29 cellular contexts compared by ENCODE assay signal in the genomic region with DNA sequence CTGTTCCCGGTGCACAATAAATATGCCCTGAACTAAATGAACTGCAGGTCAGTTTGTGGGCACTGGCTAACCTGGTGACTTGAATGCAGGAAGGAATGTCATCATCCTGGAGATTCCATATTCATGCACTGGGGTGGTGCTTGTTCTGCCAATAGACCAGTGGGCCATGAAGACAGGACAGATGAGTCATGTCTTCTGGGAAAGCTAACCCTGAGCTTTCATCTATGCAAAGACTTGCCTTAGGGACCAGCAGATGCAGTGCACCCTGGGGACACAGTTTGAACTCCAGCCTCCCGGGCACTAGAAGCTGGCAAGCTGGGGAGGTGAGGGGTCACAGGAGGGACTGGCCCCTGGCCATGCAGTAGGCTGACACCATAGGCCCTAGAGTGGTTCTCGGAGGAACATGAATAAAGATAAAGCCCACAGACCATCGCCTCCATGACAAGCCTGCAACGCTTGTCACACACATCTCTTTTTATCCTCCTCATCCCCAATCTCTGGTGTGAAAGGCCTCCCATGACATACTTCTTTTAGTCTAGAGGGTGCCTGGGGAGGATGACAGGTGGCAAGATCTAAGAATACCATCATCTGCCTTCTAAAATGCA.
DNase-seq lines count a peak whose midpoint lies in the region; ATAC-seq and TF ChIP-seq lines count a peak whose summit lies in the region.
"Had no signal": no experiment of that assay in that cellular context is flagged by ENCODE, and none has a peak within 500 bp of the region (broad histone marks: within the 10 kb centered on the region; RNA-seq: fewer than 3 reads in every experiment).

No MANE protein-coding gene starts in this region.

- H3K4me1 Mint-ChIP-seq in H9, result peaks cover 34 to 41% of the 10 kb centered on the region in 2 experiments
- H3K4me1 Mint-ChIP-seq: activated CD4-positive, alpha-beta T cell treated with anti-CD3 and anti-CD28 coated beads, Interleukin-2, amount 10 ng/mL, durations not matched to agents 7 days and 5 days; activated naive CD4-positive, alpha-beta T cell treated with anti-CD3 and anti-CD28 coated beads, Interleukin-2, amount 10 ng/mL, durations not matched to agents 7 days and 5 days had no signal

- no peaks in the 10 kb centered on the region; a peak in 1 of 7 replicates for H3K36me3 Mint-ChIP-seq in H9 (ENCODE audit: insufficient read depth in 1 of 3, low read depth in 3 of 3)
- H3K36me3 Mint-ChIP-seq: activated naive CD4-positive, alpha-beta T cell treated with anti-CD3 and anti-CD28 coated beads, Interleukin-2, amount 10 ng/mL, durations not matched to agents 7 days and 5 days had no signal

- no peaks in the 10 kb centered on the region for H3K79me2 ChIP-seq in H9 (ENCODE audit: insufficient read depth, low read length)
- H3K79me2 ChIP-seq in mammary epithelial cell (ENCODE audit: insufficient read depth, low read length), result no peaks in the 10 kb centered on the region
- H3K79me2 ChIP-seq: hepatocyte had no signal

- H4K20me1 ChIP-seq in H9 (ENCODE audit: control insufficient read depth, insufficient read depth, insufficient read length) (no peaks in the 10 kb centered on the region), mammary epithelial cell (ENCODE audit: insufficient read depth, low read length) (no peaks in the 10 kb centered on the region)

- CTCF ChIA-PET in mammary epithelial cell (lab: Charles Lee; ENCODE audit: low non-redundant PET), result no interaction called here

- H3K27ac ChIP-seq in H9 (ENCODE audit: insufficient read length, low read depth, low read length), result no peak overlapping the region
- H3K27ac ChIP-seq in mammary epithelial cell (ENCODE audit: insufficient read depth, low read depth, low read length), result no peak overlapping the region
- H3K27ac ChIP-seq in lung (ENCODE audit: low read depth in 1 of 2, low read length in 1 of 2), result no peak overlapping the region
- no peak overlapping the region for H3K27ac ChIP-seq in stomach
- H3K27ac ChIP-seq: colonic mucosa, gastrocnemius medialis, hepatocyte, PC-9, prostate gland, thoracic aorta, WERI-Rb-1 had no signal

- peaks cover 2% of the 10 kb centered on the region; the same call in 1 of the 2 replicates for H3K4me1 ChIP-seq in H9 (ENCODE audit: insufficient read depth, low read length)
- no peaks in the 10 kb centered on the region for H3K4me1 ChIP-seq in mammary epithelial cell (ENCODE audit: insufficient read depth, low read length)
- H3K4me1 ChIP-seq in lung (ENCODE audit: control insufficient read depth in 2 of 2, insufficient read depth in 2 of 2, low read length in 2 of 2), result no peaks in the 10 kb centered on the region
- no peaks in the 10 kb centered on the region for H3K4me1 ChIP-seq in HAP-1
- no peaks in the 10 kb centered on the region for H3K4me1 ChIP-seq in stomach
- H3K4me1 ChIP-seq: colonic mucosa, gastrocnemius medialis, prostate gland had no signal

- H4K5ac ChIP-seq in H9 (ENCODE audit: insufficient read length, low read depth, low read length), result no peak overlapping the region

- no peak overlapping the region for H3K56ac ChIP-seq in H9 (ENCODE audit: insufficient read length, low read depth, low read length)

- H3K9ac ChIP-seq in H9 (ENCODE audit: extremely low read depth, insufficient read length, low read length) (no peak overlapping the region), mammary epithelial cell (ENCODE audit: insufficient read depth, low read length) (no peak overlapping the region)

- DNase-seq in ACHN (peak; percentile 19), H9 (no peak), mammary epithelial cell (peak; percentile 9), lung (ENCODE audit: low spot score) (peak; percentile 14), HAP-1 (ENCODE audit: low spot score in 2 of 2) (no peak), NCI-H510A (lab: John Stamatoyannopoulos, UW) (no peak), stomach (no peak)
- no peak for DNase-seq in activated T-cell treated with anti-CD3 and anti-CD28 coated beads, Interleukin-2, amount 50 U/mL, for 1 hour
- DNase-seq: activated CD4-positive, alpha-beta T cell treated with anti-CD3 and anti-CD28 coated beads, Interleukin-2, amount 10 ng/mL, durations not matched to agents 7 days and 5 days; activated naive CD4-positive, alpha-beta T cell treated with anti-CD3 and anti-CD28 coated beads, Interleukin-2, amount 10 ng/mL, durations not matched to agents 7 days and 5 days; colonic mucosa; COR-L47; DMS79 treated with DMSO at 0.1 percent for 48 hours; gastrocnemius medialis; HFFc6; mesendoderm; NCI-H1092; NCI-H1694 treated with DMSO at 0.1 percent for 48 hours; NCI-H2171; NCI-H524; PC-9; SHP77 treated with DMSO at 0.1 percent for 48 hours; stimulated activated naive CD8-positive, alpha-beta T cell treated with anti-CD3 and anti-CD28 coated beads, Interleukin-15, Interleukin-2, amounts not matched to agents 100 U/mL and 50 U/mL, for 24 hours; SW 1271; T1000; WERI-Rb-1 had no signal

- H2AFZ ChIP-seq in H9 (ENCODE audit: low read length) (no peak overlapping the region), mammary epithelial cell (ENCODE audit: low read depth, low read length) (no peak overlapping the region)
- H2AFZ ChIP-seq: hepatocyte, PC-9 had no signal

- dilution Hi-C loops in mammary epithelial cell (cut with HindIII; ENCODE audit: low sequenced_read_pairs), result no loop called here

- no peak overlapping the region for H4K91ac ChIP-seq in H9 (ENCODE audit: insufficient read length, low read depth, low read length)

- H3K23me2 ChIP-seq in H9 (ENCODE audit: insufficient read length, low read depth, low read length, poor library complexity, severe bottlenecking), result no peaks in the 10 kb centered on the region

- no peak overlapping the region for H2BK15ac ChIP-seq in H9 (ENCODE audit: low read depth, low read length)

- TF ChIP-seq EP300 in stomach (IDR thresholded peaks at IDR 0.05), result no peak

- H2BK5ac ChIP-seq in H9 (ENCODE audit: insufficient read length, low read length), result no peak overlapping the region

- H3K9me3 ChIP-seq in H9 (ENCODE audit: control insufficient read depth, low read depth, low read length) (no peaks in the 10 kb centered on the region), mammary epithelial cell (replicated peaks; ENCODE audit: insufficient read depth, low read length) (peaks cover 4% of the 10 kb centered on the region), lung (ENCODE audit: control insufficient read depth in 2 of 2, insufficient read depth in 1 of 2, low read length in 1 of 2) (peaks cover 0 to 3% of the 10 kb centered on the region in 2 donors), HAP-1 (no peaks in the 10 kb centered on the region), stomach (no peaks in the 10 kb centered on the region)
- H3K9me3 ChIP-seq: colonic mucosa, gastrocnemius medialis, prostate gland, thoracic aorta had no signal

- H2BK12ac ChIP-seq in H9 (ENCODE audit: insufficient read length, low read depth, low read length), result no peak overlapping the region

- intact Hi-C loops in mammary epithelial cell (cut with micrococcal nuclease), result no loop called here
- intact Hi-C loops in stomach (cut with DNase I; ENCODE audit: low total_unique reads), result no loop called here

- H3K23ac ChIP-seq in H9 (ENCODE audit: insufficient read length, low read depth, low read length), result no peak overlapping the region

- H3K9me3 Mint-ChIP-seq in H9, result no peaks in the 10 kb centered on the region; a peak in 1 of 5 replicates
- H3K9me3 Mint-ChIP-seq: activated CD4-positive, alpha-beta T cell treated with anti-CD3 and anti-CD28 coated beads, Interleukin-2, amount 10 ng/mL, durations not matched to agents 7 days and 5 days; activated naive CD4-positive, alpha-beta T cell treated with anti-CD3 and anti-CD28 coated beads, Interleukin-2, amount 10 ng/mL, durations not matched to agents 7 days and 5 days had no signal

- no peak for ATAC-seq in lung (ENCODE audit: insufficient read depth, low FRiP score)
- ATAC-seq: gastrocnemius medialis; stimulated activated naive CD8-positive, alpha-beta T cell treated with anti-CD3 and anti-CD28 coated beads, Interleukin-15, Interleukin-2, amounts not matched to agents 100 U/mL and 50 U/mL, for 24 hours had no signal

- no peak overlapping the region for H3K4ac ChIP-seq in H9 (ENCODE audit: low read depth, low read length)

- H3K27me3 ChIP-seq in H9 (ENCODE audit: insufficient read depth, low read length) (no peaks in the 10 kb centered on the region), mammary epithelial cell (ENCODE audit: insufficient read depth, low read length) (no peaks in the 10 kb centered on the region), lung (ENCODE audit: control insufficient read depth, insufficient read depth) (no peaks in the 10 kb centered on the region), HAP-1 (ENCODE audit: low read depth) (0 out of 2 replicates have a peak, but pooled peaks cover 4% of the 10 kb centered on the region), stomach (peaks cover 0 to 7% (median 0%) of the 10 kb centered on the region in 3 donors)
- H3K27me3 ChIP-seq: colonic mucosa, gastrocnemius medialis, hepatocyte had no signal

- no peak overlapping the region for H2BK20ac ChIP-seq in H9 (ENCODE audit: low read depth, low read length, poor library complexity, severe bottlenecking)

- H3K27me3 Mint-ChIP-seq in H9 (ENCODE audit: low read depth), result peaks cover 3% of the 10 kb centered on the region; the same call in 1 of the 2 replicates
- H3K27me3 Mint-ChIP-seq: activated CD4-positive, alpha-beta T cell treated with anti-CD3 and anti-CD28 coated beads, Interleukin-2, amount 10 ng/mL, durations not matched to agents 7 days and 5 days; activated naive CD4-positive, alpha-beta T cell treated with anti-CD3 and anti-CD28 coated beads, Interleukin-2, amount 10 ng/mL, durations not matched to agents 7 days and 5 days had no signal

- no peak overlapping the region for H3T11ph ChIP-seq in H9 (ENCODE audit: low read length)

- H3K4me3 ChIP-seq in mammary epithelial cell (replicated peaks in 1 of 3; ENCODE audit: insufficient read depth in 1 of 3, low read depth in 2 of 3, low read length in 3 of 3) (no peak overlapping the region), lung (no peak overlapping the region), HAP-1 (no peak overlapping the region), stomach (no peak overlapping the region)
- H3K4me3 ChIP-seq: colonic mucosa, gastrocnemius medialis, hepatocyte, PC-9, prostate gland, thoracic aorta had no signal

- H4K8ac ChIP-seq in H9 (replicated peaks; ENCODE audit: insufficient read length, low read depth, low read length), result no peak overlapping the region

- H3K4me2 ChIP-seq in H9 (ENCODE audit: insufficient read depth, insufficient read length, low read length), result no peak overlapping the region
- no peak overlapping the region for H3K4me2 ChIP-seq in mammary epithelial cell (ENCODE audit: insufficient read depth, low read depth, low read length)
- H3K4me2 ChIP-seq: hepatocyte, PC-9 had no signal

- no peak overlapping the region for H3K18ac ChIP-seq in H9 (ENCODE audit: insufficient read length, low read depth, low read length)

- in situ Hi-C loops in ACHN (cut with HindIII; ENCODE audit: low pct_ligation_motif_present, low pct_unique_long_range_greater_than_20kb, low sequenced_read_pairs) (no loop called here), mammary epithelial cell (cut with MboI; ENCODE audit: low sequenced_read_pairs in 2 of 2) (no loop called here), HAP-1 (cut with MboI; ENCODE audit: low sequenced_read_pairs) (no loop called here)

- H2BK120ac ChIP-seq in H9 (ENCODE audit: low read depth, low read length, poor library complexity, severe bottlenecking), result no peak overlapping the region

- no CpG with 5 or more reads among the region's 5 CpGs for WGBS in H9 (ENCODE audit: extremely low coverage, insufficient read length, low lambda C conversion rate)
- WGBS in mammary epithelial cell (ENCODE audit: low coverage, missing lambda C conversion rate), result 88% methylated on average over 5 of the region's 5 CpGs
- 84 to 87% methylated on average over 5 of the region's 5 CpGs for WGBS in lung, 2 donors
- 74 to 89% (median 86%) methylated on average over 5 of the region's 5 CpGs for WGBS in stomach, 5 donors

- no peak overlapping the region for H3K27ac Mint-ChIP-seq in H9
- H3K27ac Mint-ChIP-seq: activated CD4-positive, alpha-beta T cell treated with anti-CD3 and anti-CD28 coated beads, Interleukin-2, amount 10 ng/mL, durations not matched to agents 7 days and 5 days; activated naive CD4-positive, alpha-beta T cell treated with anti-CD3 and anti-CD28 coated beads, Interleukin-2, amount 10 ng/mL, durations not matched to agents 7 days and 5 days; HFFc6 had no signal

- H3K4me3 Mint-ChIP-seq in H9, result no peak overlapping the region
- H3K4me3 Mint-ChIP-seq: activated CD4-positive, alpha-beta T cell treated with anti-CD3 and anti-CD28 coated beads, Interleukin-2, amount 10 ng/mL, durations not matched to agents 7 days and 5 days; activated naive CD4-positive, alpha-beta T cell treated with anti-CD3 and anti-CD28 coated beads, Interleukin-2, amount 10 ng/mL, durations not matched to agents 7 days and 5 days; HFFc6 had no signal

- 0 out of 2 replicates have a peak overlapping the region, but pooled peaks have one; percentile 12 for H3K14ac ChIP-seq in H9 (ENCODE audit: insufficient read depth, low read length)

- H3K36me3 ChIP-seq in mammary epithelial cell (ENCODE audit: insufficient read depth, low read length) (no peaks in the 10 kb centered on the region), lung (ENCODE audit: control insufficient read depth in 2 of 2, insufficient read depth in 2 of 2, low read length in 2 of 2) (no peaks in the 10 kb centered on the region), HAP-1 (replicated peaks) (no peaks in the 10 kb centered on the region), stomach (no peaks in the 10 kb centered on the region)
- H3K36me3 ChIP-seq: colonic mucosa, gastrocnemius medialis, prostate gland, thoracic aorta, WERI-Rb-1 had no signal

- BruUV-seq in mammary epithelial cell (replicated peaks; lab: Mats Ljungman, UMichigan), result no TSS peak

- no peak for TF ChIP-seq POLR2A in stomach (IDR thresholded peaks at IDR 0.05)

- TF ChIP-seq CTCF in H9 (conservative IDR thresholded peaks at IDR 0.05) (no peak), mammary epithelial cell (conservative IDR thresholded peaks at IDR 0.05 in 1 of 2, IDR thresholded peaks at IDR 0.05 in 1 of 2; ENCODE audit: extremely low read depth in 1 of 2, insufficient read depth in 1 of 2, low read depth in 1 of 2, low read length in 2 of 2) (no peak), lung (IDR thresholded peaks at IDR 0.05; ENCODE audit: control extremely low read depth, extremely low read depth) (no peak), stomach (IDR thresholded peaks at IDR 0.05) (no peak)

- H3K79me1 ChIP-seq in H9 (ENCODE audit: insufficient read depth, low read depth, low read length, poor library complexity, severe bottlenecking), result no peaks in the 10 kb centered on the region

- H2AK5ac ChIP-seq in H9 (ENCODE audit: insufficient read length, low read length), result no peak overlapping the region

Comparison
In these comparisons a context has a peak if more than half of its experiments do, and no peak if none do; other contexts are left out.
1. DNase-seq: peak in ACHN (single experiment), mammary epithelial cell (single experiment) and lung (single experiment); none in H9 (single experiment), activated T-cell treated with anti-CD3 and anti-CD28 coated beads, Interleukin-2, amount 50 U/mL, for 1 hour (single experiment), HAP-1 (0 of 2), NCI-H510A (single experiment) and stomach (single experiment).